1 cellular context compared by ENCODE assay signal in the genomic region with DNA sequence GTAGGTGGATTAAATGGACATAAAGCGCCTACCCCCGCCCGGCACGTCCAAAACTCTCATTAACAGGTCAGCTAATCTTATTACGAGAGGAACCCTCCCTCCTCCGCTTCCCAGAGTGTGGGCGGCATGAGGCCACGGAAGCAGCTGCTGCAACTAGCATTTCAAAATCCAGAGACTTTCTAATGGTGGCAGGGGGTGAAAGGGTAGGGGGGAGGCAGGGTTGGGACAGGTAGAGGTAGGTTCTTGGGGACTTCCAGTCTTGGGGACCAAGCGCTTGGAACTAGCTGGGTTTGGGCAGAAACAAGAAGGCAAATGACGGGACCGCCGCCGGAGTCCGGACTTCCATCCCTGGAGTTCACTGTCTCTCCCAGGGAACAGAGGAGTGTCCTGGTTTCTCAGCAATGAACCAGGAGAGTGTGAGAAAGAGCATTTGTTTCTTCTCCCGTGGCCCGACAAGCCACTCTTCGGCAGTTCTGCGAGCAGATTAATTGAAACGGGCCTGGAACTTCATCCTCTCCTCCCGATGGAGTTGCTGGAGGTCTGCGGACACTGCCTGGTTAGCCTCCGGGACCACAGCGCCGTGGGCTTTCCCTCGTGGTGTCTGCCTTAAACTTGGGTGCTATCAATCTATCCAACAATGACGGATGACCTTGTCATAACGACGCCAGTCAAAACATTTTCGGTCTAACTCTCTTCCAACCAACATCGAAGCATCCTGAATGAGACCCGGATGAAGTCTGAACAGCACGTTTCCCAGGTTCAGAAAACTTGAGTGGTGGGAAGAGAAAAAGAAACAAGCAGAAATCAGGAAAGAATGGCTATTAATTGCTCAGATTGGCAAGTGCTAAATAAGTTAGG.
TF ChIP-seq lines count a peak whose summit lies in the region.

No MANE protein-coding gene starts in this region.

TF ChIP-seq in K562, 482 proteins besides CTCF, POLR2A, EP300 and RAD21:
- no peak for TF ChIP-seq ADNP (tag; IDR thresholded peaks at IDR 0.05)
- TF ChIP-seq MEIS2 (IDR thresholded peaks at IDR 0.05; ENCODE audit: partially characterized antibody) = peak; percentile 5
- TF ChIP-seq ZNF124 (CRISPR knock-in tag; IDR thresholded peaks at IDR 0.05) = no peak
